ENCODE assay signal across 1 cellular context in genomic region chr4:154911608-154912098, GRCh38.
TF ChIP-seq lines count a peak whose summit lies in the region.

No MANE protein-coding gene starts in this region.

TF ChIP-seq in H1, 55 proteins besides CTCF, POLR2A, EP300 and RAD21 (continued from another document):
- TF ChIP-seq HDAC2 (IDR thresholded peaks at IDR 0.05; ENCODE audit: borderline replicate concordance in 1 of 2, low read depth in 2 of 2, low read length in 2 of 2) (no peak), ATF3 (IDR thresholded peaks at IDR 0.05; ENCODE audit: insufficient read depth, low read depth, low read length) (no peak), BACH1 (IDR thresholded peaks at IDR 0.05; ENCODE audit: low read length) (no peak), CBX8 (IDR thresholded peaks at IDR 0.05; ENCODE audit: borderline replicate concordance, low read depth, low read length) (no peak), SIRT6 (IDR thresholded peaks at IDR 0.05; ENCODE audit: low read length) (no peak), POU5F1 (IDR thresholded peaks at IDR 0.05; ENCODE audit: low read depth, low read length) (no peak), ASH2L (IDR thresholded peaks at IDR 0.05; ENCODE audit: low read length) (no peak), CTBP2 (IDR thresholded peaks at IDR 0.05; ENCODE audit: borderline replicate concordance, insufficient read depth, insufficient read length, low read length) (no peak)
